11 cellular contexts compared by ENCODE assay signal in genomic region chr2:215313219-215313656, GRCh38. TPM values are rescaled to one million over a fixed set of nuclear protein-coding genes. Genes with fewer than 3 reads are reported as not detected.
DNase-seq lines count a peak whose midpoint lies in the region; ATAC-seq, FAIRE-seq and TF ChIP-seq lines count a peak whose summit lies in the region.
"Had no signal": no experiment of that assay in that cellular context is flagged by ENCODE, and none has a peak within 500 bp of the region (broad histone marks: within the 10 kb centered on the region; RNA-seq: fewer than 3 reads in every experiment).

No MANE protein-coding gene starts in this region.

- POLR2A ChIA-PET in AG04449 (lab: Yijun Ruan, JAX) = no interaction called here
- POLR2A ChIA-PET in activated CD4-positive, alpha-beta memory T cell treated with anti-CD3 and anti-CD28 coated beads for 36 hours (lab: Charles Lee) = no interaction called here

- peaks cover 19% of the 10 kb centered on the region for H3K4me1 Mint-ChIP-seq in GM23338
- peaks cover 34% of the 10 kb centered on the region for H3K4me1 Mint-ChIP-seq in activated CD4-positive, alpha-beta memory T cell treated with anti-CD3 and anti-CD28 coated beads for 36 hours (ENCODE audit: low read depth)

- H3F3A ChIP-seq in GM23338 (replicated peaks; ENCODE audit: low read depth) = no peaks in the 10 kb centered on the region

- H3K36me3 ChIP-seq in GM23338 (ENCODE audit: insufficient read depth) (peaks cover 26% of the 10 kb centered on the region), keratinocyte (ENCODE audit: control insufficient read depth in 2 of 2, extremely low read depth in 1 of 2, insufficient read depth in 2 of 2, low read length in 2 of 2) (peaks cover 0 to 11% of the 10 kb centered on the region in 2 experiments), body of pancreas (replicated peaks in 1 of 2; ENCODE audit: insufficient read depth in 1 of 2, low read depth in 2 of 2) (no peaks in the 10 kb centered on the region)

- H3K4me2 ChIP-seq in GM23338 (peak overlapping the region; percentile 76), keratinocyte (ENCODE audit: control insufficient read depth, extremely low read depth, insufficient read depth, low read depth, low read length) (peak overlapping the region; percentile 90)

- no peaks in the 10 kb centered on the region for H3K9me3 ChIP-seq in keratinocyte (ENCODE audit: control insufficient read depth, low read depth, low read length)
- H3K9me3 ChIP-seq in body of pancreas = no peaks in the 10 kb centered on the region
- H3K9me3 ChIP-seq: upper lobe of left lung had no signal

- ATAC-seq in GM23338 (no peak), HG02610 (IDR thresholded peaks at IDR 0.05; ENCODE audit: unreplicated experiment) (no peak), HG03045 (IDR thresholded peaks at IDR 0.05; ENCODE audit: unreplicated experiment) (no peak), body of pancreas (no peak)

- no peak overlapping the region for H3K9ac ChIP-seq in keratinocyte (ENCODE audit: control insufficient read depth, extremely low read depth, insufficient read depth, low read length)

- no peak for DNase-seq in AG04449 (ENCODE audit: low read depth, low spot score)
- DNase-seq in GM23338 (ENCODE audit: low spot score) = no peak
- no peak for DNase-seq in activated CD4-positive, alpha-beta memory T cell treated with anti-CD3 and anti-CD28 coated beads for 36 hours
- no peak for DNase-seq in keratinocyte (ENCODE audit: low read depth, low spot score)
- DNase-seq in stimulated activated CD4-positive, alpha-beta T cell treated with anti-CD3 and anti-CD28 coated beads, Interleukin-4, amount 100 ng/mL, for 4 hours = no peak
- DNase-seq in body of pancreas = no peak
- DNase-seq: DMS153; stimulated activated CD4-positive, alpha-beta T cell treated with anti-CD3 and anti-CD28 coated beads, Interleukin-1b, Interleukin-23, amount 100 ng/mL, for 48 hours; upper lobe of left lung had no signal

- peak overlapping the region; percentile 56; the same call in 1 of the 2 replicates for H3K27ac Mint-ChIP-seq in GM23338
- peak overlapping the region; percentile 88 for H3K27ac Mint-ChIP-seq in activated CD4-positive, alpha-beta memory T cell treated with anti-CD3 and anti-CD28 coated beads for 36 hours

- H2AFZ ChIP-seq in GM23338 = no peak overlapping the region
- no peak overlapping the region for H2AFZ ChIP-seq in keratinocyte (ENCODE audit: control insufficient read depth, low read length)

- H3K4me3 ChIP-seq in AG04449 (ENCODE audit: low read depth, low read length) (0 out of 2 replicates have a peak overlapping the region, but pooled peaks have one; percentile 7), GM23338 (peak overlapping the region; percentile 59), keratinocyte (ENCODE audit: control insufficient read depth in 2 of 3, extremely low read depth in 1 of 3, insufficient read depth in 2 of 3, low read depth in 1 of 3, low read length in 3 of 3) (peak overlapping the region; percentile 53 to 91 (median 83)), body of pancreas (no peak overlapping the region)

- H3K9me1 ChIP-seq in keratinocyte (ENCODE audit: control insufficient read depth, extremely low read depth, insufficient read depth, low read length) = no peaks in the 10 kb centered on the region

- H4K20me1 ChIP-seq in GM23338 (replicated peaks; ENCODE audit: insufficient read depth) (0 out of 2 replicates have a peak, but pooled peaks cover 10% of the 10 kb centered on the region), keratinocyte (ENCODE audit: control insufficient read depth, extremely low read depth, insufficient read depth, low read length) (no peaks in the 10 kb centered on the region)

- peaks cover 58% of the 10 kb centered on the region for H3K36me3 Mint-ChIP-seq in GM23338 (ENCODE audit: low read depth)
- peaks cover 40% of the 10 kb centered on the region for H3K36me3 Mint-ChIP-seq in activated CD4-positive, alpha-beta memory T cell treated with anti-CD3 and anti-CD28 coated beads for 36 hours

- no peaks in the 10 kb centered on the region; the same call in 2 of the 3 replicates for H3K9me3 Mint-ChIP-seq in GM23338
- no peaks in the 10 kb centered on the region for H3K9me3 Mint-ChIP-seq in activated CD4-positive, alpha-beta memory T cell treated with anti-CD3 and anti-CD28 coated beads for 36 hours

- H3K4me3 Mint-ChIP-seq in GM23338 = peak overlapping the region; percentile 94
- H3K4me3 Mint-ChIP-seq in activated CD4-positive, alpha-beta memory T cell treated with anti-CD3 and anti-CD28 coated beads for 36 hours = peak overlapping the region; percentile 91

- TF ChIP-seq CTCF in AG04449 (IDR thresholded peaks at IDR 0.05; ENCODE audit: insufficient read depth, low read length, missing control alignments) = no peak
- TF ChIP-seq CTCF in GM23338 (conservative IDR thresholded peaks at IDR 0.05; ENCODE audit: low read depth in 2 of 2) = no peak
- TF ChIP-seq CTCF in keratinocyte (optimal IDR thresholded peaks at IDR 0.05 in 1 of 3, IDR thresholded peaks at IDR 0.05 in 1 of 3, conservative IDR thresholded peaks at IDR 0.05 in 1 of 3; ENCODE audit: extremely low read depth in 1 of 3, insufficient read depth in 2 of 3, low read length in 3 of 3) = no peak
- no peak for TF ChIP-seq CTCF in body of pancreas (IDR thresholded peaks at IDR 0.05)

- H3K9me2 ChIP-seq in GM23338 (ENCODE audit: insufficient read depth) = 0 out of 2 replicates have a peak, but pooled peaks cover 2% of the 10 kb centered on the region

- intact Hi-C loops in activated CD4-positive, alpha-beta memory T cell treated with anti-CD3 and anti-CD28 coated beads for 36 hours (cut with micrococcal nuclease) = loop anchor here (10.0 kb wide), 1 partner anchor 702 kb away; the partner anchor contains the start of gene MREG
- intact Hi-C loops in body of pancreas (cut with DNase I) = no loop called here

- no peak for TF ChIP-seq POLR2A in body of pancreas (IDR thresholded peaks at IDR 0.05)

- peaks cover 14% of the 10 kb centered on the region for H3K4me1 ChIP-seq in GM23338 (ENCODE audit: insufficient read depth)
- peaks cover 10% of the 10 kb centered on the region for H3K4me1 ChIP-seq in keratinocyte (ENCODE audit: control insufficient read depth, extremely low read depth, insufficient read depth, low read length)
- peaks cover 17% of the 10 kb centered on the region for H3K4me1 ChIP-seq in body of pancreas

- H3K79me2 ChIP-seq in GM23338 (replicated peaks; ENCODE audit: insufficient read depth) (peaks cover 65% of the 10 kb centered on the region), keratinocyte (ENCODE audit: control insufficient read depth, insufficient read depth, low read length) (peaks cover 31% of the 10 kb centered on the region)

- H3K27ac ChIP-seq in GM23338 (ENCODE audit: low read depth) = 0 out of 2 replicates have a peak overlapping the region, but pooled peaks have one; percentile 70
- H3K27ac ChIP-seq in keratinocyte (ENCODE audit: control insufficient read depth, insufficient read depth, low read length) = no peak overlapping the region
- peak overlapping the region in 1 of 4 donors; percentile 81 for H3K27ac ChIP-seq in body of pancreas

- CTCF ChIA-PET in AG04449 (lab: Yijun Ruan, JAX) = no interaction called here
- CTCF ChIA-PET in activated CD4-positive, alpha-beta memory T cell treated with anti-CD3 and anti-CD28 coated beads for 36 hours (lab: Charles Lee) = interaction anchor here (1.2 kb wide), 1 partner anchor 24 kb away, joined by 3 read pairs; no protein-coding TSS in a partner anchor

- dilution Hi-C loops in keratinocyte (cut with MboI; ENCODE audit: extremely low pct_ligation_motif_present, low sequenced_read_pairs) = no loop called here

- H3K27me3 ChIP-seq in GM23338 (ENCODE audit: insufficient read depth) = no peaks in the 10 kb centered on the region
- H3K27me3 ChIP-seq in keratinocyte (ENCODE audit: control insufficient read depth, extremely low read depth, insufficient read depth, low read length) = no peaks in the 10 kb centered on the region
- H3K27me3 ChIP-seq in body of pancreas = no peaks in the 10 kb centered on the region
- H3K27me3 ChIP-seq: upper lobe of left lung had no signal

- FAIRE-seq in keratinocyte (lab: Jason Lieb, UNC) = no peak

- 68% methylated on average over 4 of the region's 4 CpGs for WGBS in body of pancreas, 2 donors

- peaks cover 10% of the 10 kb centered on the region for H3K27me3 Mint-ChIP-seq in GM23338 (ENCODE audit: insufficient read depth, low read depth, poor library complexity)
- H3K27me3 Mint-ChIP-seq in activated CD4-positive, alpha-beta memory T cell treated with anti-CD3 and anti-CD28 coated beads for 36 hours = no peaks in the 10 kb centered on the region

TF ChIP-seq in GM23338, 12 proteins besides CTCF, POLR2A, EP300 and RAD21:
- no peak for TF ChIP-seq EZH2 (IDR thresholded peaks at IDR 0.05; ENCODE audit: low read depth, unreplicated experiment)

RNA-seq across cellular contexts. Expression of gene ATIC, which starts 1.4 kb away (rescaled TPM):
- 118 and 141 TPM in 2 replicates for total RNA-seq in GM23338 (2014; rRNA removed; shearing (Covaris generic))
- polyA plus RNA-seq in GM23338 (2016; fragmentation: Nextera tagmentation; extraction: Ambion mirVana) = 182 and 185 TPM in 2 replicates
- 100 to 1,000 TPM; 256 to 261 TPM for total RNA-seq in activated CD4-positive, alpha-beta memory T cell treated with anti-CD3 and anti-CD28 coated beads for 36 hours
- polyA plus RNA-seq in keratinocyte = 74.3 to 185 TPM (median 110 TPM) in 3 replicates
- polyA plus RNA-seq in keratinocyte (2011; ENCODE audit: low read depth) = 214 TPM
- 126 and 166 TPM in 2 replicates for polyA plus RNA-seq in keratinocyte (2011; cell fraction: cytosol; rRNA removed)
- 163 and 180 TPM in 2 replicates for polyA plus RNA-seq in keratinocyte (2011; cell fraction: nucleus; rRNA removed)
- polyA plus RNA-seq in keratinocyte (2012; ENCODE audit: low replicate concordance) = 128 and 203 TPM in 2 replicates
- polyA minus RNA-seq in keratinocyte = 119 to 216 TPM (median 133 TPM) in 3 replicates
- polyA minus RNA-seq in keratinocyte (2011; cell fraction: cytosol; rRNA and poly(A)+ RNA removed) = 78.1 TPM
- 39.4 and 97.0 TPM in 2 replicates for polyA minus RNA-seq in keratinocyte (2011; cell fraction: nucleus; rRNA and poly(A)+ RNA removed)
- 10 to 100 TPM; 30.3 to 38.1 TPM for total RNA-seq in body of pancreas

Comparison
In these comparisons a context has a peak if more than half of its experiments do, and no peak if none do; other contexts are left out.
1. H3K4me3 ChIP-seq: peak in AG04449 (single experiment), GM23338 (single experiment) and keratinocyte (3 of 3); none in body of pancreas (0 of 2).